11 cellular contexts compared by ENCODE assay signal in the genomic region with DNA sequence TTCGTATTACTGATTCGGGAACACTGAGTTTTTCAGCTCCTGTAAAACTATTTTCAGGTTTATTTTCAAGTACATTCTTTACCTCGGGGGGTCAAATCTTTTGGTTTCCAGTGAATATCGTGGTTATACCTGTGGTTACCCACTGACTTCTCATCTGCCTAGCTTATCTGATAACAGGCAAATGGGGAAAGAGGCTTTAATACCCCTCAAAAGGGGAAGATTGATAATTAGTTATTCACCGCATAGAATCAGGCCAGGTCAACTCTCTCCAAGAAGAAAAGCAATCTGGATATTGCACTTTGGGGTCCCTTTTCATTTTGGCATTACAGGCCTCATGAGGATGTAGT. TPM values are rescaled to one million over a fixed set of nuclear protein-coding genes. Genes with fewer than 3 reads are reported as not detected.
A peak's percentile ranks its signal among the peaks of the same experiment; 100 is the strongest.
DNase-seq lines count a peak whose midpoint lies in the region; ATAC-seq, FAIRE-seq and TF ChIP-seq lines count a peak whose summit lies in the region.
"Had no signal": no experiment of that assay in that cellular context is flagged by ENCODE, and none has a peak within 500 bp of the region (broad histone marks: within the 10 kb centered on the region; RNA-seq: fewer than 3 reads in every experiment).

No MANE protein-coding gene starts in this region.

- no peaks in the 10 kb centered on the region for H3K4me1 Mint-ChIP-seq in neural progenitor cell

- H3K4me1 ChIP-seq in ES-I3 (ENCODE audit: insufficient read depth, low read length) (peaks cover 12% of the 10 kb centered on the region), neural progenitor cell (no peaks in the 10 kb centered on the region)

- DNase-seq in NB4 (ENCODE audit: low read depth) (peak; percentile 64), amniotic epithelial cell (ENCODE audit: low read depth) (peak; percentile 84), neural progenitor cell (ENCODE audit: low spot score) (no peak), NCI-H69 (lab: John Stamatoyannopoulos, UW) (no peak), RCC 7860 (ENCODE audit: low spot score) (no peak), NCI-H1436 treated with DMSO at 0.1 percent for 48 hours (lab: John Stamatoyannopoulos, UW) (no peak)
- DNase-seq: NCI-H1694 treated with DMSO at 0.1 percent for 48 hours had no signal

- no peak overlapping the region for H2AFZ ChIP-seq in neural progenitor cell (replicated peaks)

- H3K4me3 Mint-ChIP-seq in neural progenitor cell: no peak overlapping the region

- no peaks in the 10 kb centered on the region for H3K36me3 Mint-ChIP-seq in neural progenitor cell

- H3K9me3 Mint-ChIP-seq in neural progenitor cell: no peaks in the 10 kb centered on the region

- H3K9me3 ChIP-seq in ES-I3 (ENCODE audit: control insufficient read depth, insufficient read depth, low read length): no peaks in the 10 kb centered on the region
- no peaks in the 10 kb centered on the region for H3K9me3 ChIP-seq in neural progenitor cell (ENCODE audit: low read depth)

- H3K4me3 ChIP-seq in NB4 (ENCODE audit: low read depth, low read length) (peak overlapping the region; percentile 19), neural progenitor cell (no peak overlapping the region)

- no peaks in the 10 kb centered on the region for H3F3A ChIP-seq in neural progenitor cell (ENCODE audit: low read depth)

- no peak overlapping the region for H3K27ac ChIP-seq in neural progenitor cell

- no peak for TF ChIP-seq CTCF in NB4 (IDR thresholded peaks at IDR 0.05; ENCODE audit: low read depth, low read length)
- TF ChIP-seq CTCF in neural progenitor cell (IDR thresholded peaks at IDR 0.05): no peak

- no peak overlapping the region for H3K27ac Mint-ChIP-seq in neural progenitor cell

- H3K9ac ChIP-seq in ES-I3 (ENCODE audit: low read depth, low read length): peak overlapping the region; percentile 46; the same call in 1 of the 2 replicates
- no peak overlapping the region for H3K9ac ChIP-seq in neural progenitor cell

- peaks cover 6% of the 10 kb centered on the region for H3K27me3 Mint-ChIP-seq in neural progenitor cell (ENCODE audit: insufficient read depth, low read depth)

- no peak for ATAC-seq in HG02642 (IDR thresholded peaks at IDR 0.05; ENCODE audit: poor library complexity, unreplicated experiment)
- ATAC-seq: HCT116 had no signal

- H4K20me1 ChIP-seq in neural progenitor cell (ENCODE audit: low read depth): no peaks in the 10 kb centered on the region

- peaks cover 29% of the 10 kb centered on the region for H3K27me3 ChIP-seq in neural progenitor cell

- no peaks in the 10 kb centered on the region for H3K36me3 ChIP-seq in ES-I3 (ENCODE audit: insufficient read depth, low read length)
- no peaks in the 10 kb centered on the region for H3K36me3 ChIP-seq in neural progenitor cell

- H3K79me2 ChIP-seq in neural progenitor cell (ENCODE audit: low read depth): no peaks in the 10 kb centered on the region

- TF ChIP-seq POLR2A in NB4 (IDR thresholded peaks at IDR 0.05; ENCODE audit: extremely low read depth, insufficient read length): no peak

- peak overlapping the region; percentile 61 for H3K4me2 ChIP-seq in neural progenitor cell

- no peak for FAIRE-seq in RCC 7860 (lab: Jason Lieb, UNC)
- FAIRE-seq: bronchial epithelial cell had no signal

RNA-seq across cellular contexts. Expression of a gene that starts 23.0 kb away (rescaled TPM):
- 0.09 and 0.19 TPM in 2 replicates for total RNA-seq in neural progenitor cell (ENCODE audit: low replicate concordance)

Comparison
In these comparisons a context has a peak if more than half of its experiments do, and no peak if none do; other contexts are left out.
1. DNase-seq: peak in NB4 (single experiment) and amniotic epithelial cell (single experiment); none in neural progenitor cell (single experiment), NCI-H69 (single experiment), RCC 7860 (single experiment) and NCI-H1436 treated with DMSO at 0.1 percent for 48 hours (single experiment).